In the genomic region with DNA sequence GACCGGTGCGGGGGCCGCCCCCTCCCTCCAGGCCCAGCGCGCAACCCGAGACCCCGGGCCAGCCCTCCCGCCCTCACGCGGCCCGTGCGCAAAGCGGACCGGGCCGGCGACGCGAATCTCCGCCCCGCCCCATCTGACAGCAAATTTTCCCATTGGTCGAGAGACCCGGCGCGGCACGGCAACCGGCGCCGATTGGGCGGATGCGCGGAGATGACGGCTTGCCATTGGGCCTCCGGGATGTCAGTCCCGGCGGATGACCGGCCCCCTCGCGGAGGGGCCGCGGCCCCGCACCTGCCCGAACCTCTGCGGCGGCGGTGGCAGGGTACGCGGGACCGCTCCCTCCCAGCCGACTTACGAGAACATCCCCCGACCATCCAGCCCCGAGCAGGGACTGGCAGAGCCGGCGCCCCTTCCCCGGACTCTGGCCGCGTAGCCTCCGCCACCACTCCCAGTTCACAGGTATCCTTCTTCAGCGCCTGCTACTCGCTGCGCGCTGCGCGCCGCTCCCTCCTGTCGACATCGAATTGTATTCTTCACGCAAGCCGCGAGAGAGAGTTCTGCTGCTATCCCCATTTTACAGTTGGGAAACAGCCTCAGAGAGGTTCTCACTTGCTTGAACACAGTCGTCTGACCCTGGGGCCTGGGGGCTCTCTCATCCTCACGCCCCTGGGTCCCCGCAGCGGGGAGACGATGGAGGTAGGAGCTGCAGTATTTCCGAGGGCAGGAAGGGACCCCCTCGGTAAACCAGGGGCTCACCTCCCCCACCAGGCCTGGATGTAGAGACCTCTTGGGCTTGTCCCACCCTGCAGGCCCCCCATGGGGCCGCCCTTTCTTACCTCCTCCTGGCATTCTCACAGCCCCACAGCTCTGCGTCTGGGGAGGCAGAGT, we compare ENCODE assay signal across 1 cellular context.
TF ChIP-seq lines count a peak whose summit lies in the region.

A gene with protein sequence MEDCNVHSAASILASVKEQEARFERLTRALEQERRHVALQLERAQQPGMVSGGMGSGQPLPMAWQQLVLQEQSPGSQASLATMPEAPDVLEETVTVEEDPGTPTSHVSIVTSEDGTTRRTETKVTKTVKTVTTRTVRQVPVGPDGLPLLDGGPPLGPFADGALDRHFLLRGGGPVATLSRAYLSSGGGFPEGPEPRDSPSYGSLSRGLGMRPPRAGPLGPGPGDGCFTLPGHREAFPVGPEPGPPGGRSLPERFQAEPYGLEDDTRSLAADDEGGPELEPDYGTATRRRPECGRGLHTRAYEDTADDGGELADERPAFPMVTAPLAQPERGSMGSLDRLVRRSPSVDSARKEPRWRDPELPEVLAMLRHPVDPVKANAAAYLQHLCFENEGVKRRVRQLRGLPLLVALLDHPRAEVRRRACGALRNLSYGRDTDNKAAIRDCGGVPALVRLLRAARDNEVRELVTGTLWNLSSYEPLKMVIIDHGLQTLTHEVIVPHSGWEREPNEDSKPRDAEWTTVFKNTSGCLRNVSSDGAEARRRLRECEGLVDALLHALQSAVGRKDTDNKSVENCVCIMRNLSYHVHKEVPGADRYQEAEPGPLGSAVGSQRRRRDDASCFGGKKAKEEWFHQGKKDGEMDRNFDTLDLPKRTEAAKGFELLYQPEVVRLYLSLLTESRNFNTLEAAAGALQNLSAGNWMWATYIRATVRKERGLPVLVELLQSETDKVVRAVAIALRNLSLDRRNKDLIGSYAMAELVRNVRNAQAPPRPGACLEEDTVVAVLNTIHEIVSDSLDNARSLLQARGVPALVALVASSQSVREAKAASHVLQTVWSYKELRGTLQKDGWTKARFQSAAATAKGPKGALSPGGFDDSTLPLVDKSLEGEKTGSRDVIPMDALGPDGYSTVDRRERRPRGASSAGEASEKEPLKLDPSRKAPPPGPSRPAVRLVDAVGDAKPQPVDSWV (minus strand): TSS at position 90 of the 888 bp plus-strand sequence. CDS start 26,029 bp downstream, outside the sequence.

TF ChIP-seq in HepG2, 621 proteins besides CTCF, POLR2A, EP300 and RAD21 (continued from another document and continues in another):
- TF ChIP-seq, protein P1, sequence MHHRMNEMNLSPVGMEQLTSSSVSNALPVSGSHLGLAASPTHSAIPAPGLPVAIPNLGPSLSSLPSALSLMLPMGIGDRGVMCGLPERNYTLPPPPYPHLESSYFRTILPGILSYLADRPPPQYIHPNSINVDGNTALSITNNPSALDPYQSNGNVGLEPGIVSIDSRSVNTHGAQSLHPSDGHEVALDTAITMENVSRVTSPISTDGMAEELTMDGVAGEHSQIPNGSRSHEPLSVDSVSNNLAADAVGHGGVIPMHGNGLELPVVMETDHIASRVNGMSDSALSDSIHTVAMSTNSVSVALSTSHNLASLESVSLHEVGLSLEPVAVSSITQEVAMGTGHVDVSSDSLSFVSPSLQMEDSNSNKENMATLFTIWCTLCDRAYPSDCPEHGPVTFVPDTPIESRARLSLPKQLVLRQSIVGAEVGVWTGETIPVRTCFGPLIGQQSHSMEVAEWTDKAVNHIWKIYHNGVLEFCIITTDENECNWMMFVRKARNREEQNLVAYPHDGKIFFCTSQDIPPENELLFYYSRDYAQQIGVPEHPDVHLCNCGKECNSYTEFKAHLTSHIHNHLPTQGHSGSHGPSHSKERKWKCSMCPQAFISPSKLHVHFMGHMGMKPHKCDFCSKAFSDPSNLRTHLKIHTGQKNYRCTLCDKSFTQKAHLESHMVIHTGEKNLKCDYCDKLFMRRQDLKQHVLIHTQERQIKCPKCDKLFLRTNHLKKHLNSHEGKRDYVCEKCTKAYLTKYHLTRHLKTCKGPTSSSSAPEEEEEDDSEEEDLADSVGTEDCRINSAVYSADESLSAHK (CRISPR knock-in tag; IDR thresholded peaks at IDR 0.05; ENCODE audit: borderline replicate concordance): no peak
- TF ChIP-seq ZBTB20 (CRISPR knock-in tag; IDR thresholded peaks at IDR 0.05; ENCODE audit: borderline replicate concordance, low read depth): no peak
- peak; percentile 11; the same call in 1 of the 2 replicates for TF ChIP-seq HOXA3 (CRISPR knock-in tag; IDR thresholded peaks at IDR 0.05)
- TF ChIP-seq NPAS2 (CRISPR knock-in tag; IDR thresholded peaks at IDR 0.05; ENCODE audit: borderline replicate concordance): no peak
- TF ChIP-seq DR1 (CRISPR knock-in tag; IDR thresholded peaks at IDR 0.05): no peak
- TF ChIP-seq, protein P2, sequence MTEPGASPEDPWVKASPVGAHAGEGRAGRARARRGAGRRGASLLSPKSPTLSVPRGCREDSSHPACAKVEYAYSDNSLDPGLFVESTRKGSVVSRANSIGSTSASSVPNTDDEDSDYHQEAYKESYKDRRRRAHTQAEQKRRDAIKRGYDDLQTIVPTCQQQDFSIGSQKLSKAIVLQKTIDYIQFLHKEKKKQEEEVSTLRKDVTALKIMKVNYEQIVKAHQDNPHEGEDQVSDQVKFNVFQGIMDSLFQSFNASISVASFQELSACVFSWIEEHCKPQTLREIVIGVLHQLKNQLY (CRISPR knock-in tag; IDR thresholded peaks at IDR 0.05): no peak
- no peak for TF ChIP-seq SIX4 (CRISPR knock-in tag; IDR thresholded peaks at IDR 0.05)
- TF ChIP-seq ZNF136 (CRISPR knock-in tag; IDR thresholded peaks at IDR 0.05; ENCODE audit: low read depth): 0 out of 2 replicates have a peak, but pooled peaks have one; percentile 70
- TF ChIP-seq, protein P3, sequence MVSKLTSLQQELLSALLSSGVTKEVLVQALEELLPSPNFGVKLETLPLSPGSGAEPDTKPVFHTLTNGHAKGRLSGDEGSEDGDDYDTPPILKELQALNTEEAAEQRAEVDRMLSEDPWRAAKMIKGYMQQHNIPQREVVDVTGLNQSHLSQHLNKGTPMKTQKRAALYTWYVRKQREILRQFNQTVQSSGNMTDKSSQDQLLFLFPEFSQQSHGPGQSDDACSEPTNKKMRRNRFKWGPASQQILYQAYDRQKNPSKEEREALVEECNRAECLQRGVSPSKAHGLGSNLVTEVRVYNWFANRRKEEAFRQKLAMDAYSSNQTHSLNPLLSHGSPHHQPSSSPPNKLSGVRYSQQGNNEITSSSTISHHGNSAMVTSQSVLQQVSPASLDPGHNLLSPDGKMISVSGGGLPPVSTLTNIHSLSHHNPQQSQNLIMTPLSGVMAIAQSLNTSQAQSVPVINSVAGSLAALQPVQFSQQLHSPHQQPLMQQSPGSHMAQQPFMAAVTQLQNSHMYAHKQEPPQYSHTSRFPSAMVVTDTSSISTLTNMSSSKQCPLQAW (CRISPR knock-in tag; IDR thresholded peaks at IDR 0.05): peak; percentile 82
- TF ChIP-seq ZNF629 (CRISPR knock-in tag; conservative IDR thresholded peaks at IDR 0.05): no peak
- TF ChIP-seq NCOR1 (IDR thresholded peaks at IDR 0.05; ENCODE audit: borderline replicate concordance, low read length): no peak
- TF ChIP-seq ZMAT3 (CRISPR knock-in tag; conservative IDR thresholded peaks at IDR 0.05): no peak
- peak; percentile 37; the same call in 1 of the 2 replicates for TF ChIP-seq BHLHE40 (IDR thresholded peaks at IDR 0.05; ENCODE audit: low read length)
- 0 out of 2 replicates have a peak, but pooled peaks have one; percentile 75 for TF ChIP-seq ZNF431 (CRISPR knock-in tag; IDR thresholded peaks at IDR 0.05; ENCODE audit: borderline replicate concordance, low read depth)
- TF ChIP-seq ZNF83 (CRISPR knock-in tag; IDR thresholded peaks at IDR 0.05; ENCODE audit: borderline replicate concordance): no peak
- TF ChIP-seq, protein P4, sequence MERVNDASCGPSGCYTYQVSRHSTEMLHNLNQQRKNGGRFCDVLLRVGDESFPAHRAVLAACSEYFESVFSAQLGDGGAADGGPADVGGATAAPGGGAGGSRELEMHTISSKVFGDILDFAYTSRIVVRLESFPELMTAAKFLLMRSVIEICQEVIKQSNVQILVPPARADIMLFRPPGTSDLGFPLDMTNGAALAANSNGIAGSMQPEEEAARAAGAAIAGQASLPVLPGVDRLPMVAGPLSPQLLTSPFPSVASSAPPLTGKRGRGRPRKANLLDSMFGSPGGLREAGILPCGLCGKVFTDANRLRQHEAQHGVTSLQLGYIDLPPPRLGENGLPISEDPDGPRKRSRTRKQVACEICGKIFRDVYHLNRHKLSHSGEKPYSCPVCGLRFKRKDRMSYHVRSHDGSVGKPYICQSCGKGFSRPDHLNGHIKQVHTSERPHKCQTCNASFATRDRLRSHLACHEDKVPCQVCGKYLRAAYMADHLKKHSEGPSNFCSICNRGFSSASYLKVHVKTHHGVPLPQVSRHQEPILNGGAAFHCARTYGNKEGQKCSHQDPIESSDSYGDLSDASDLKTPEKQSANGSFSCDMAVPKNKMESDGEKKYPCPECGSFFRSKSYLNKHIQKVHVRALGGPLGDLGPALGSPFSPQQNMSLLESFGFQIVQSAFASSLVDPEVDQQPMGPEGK (CRISPR knock-in tag; IDR thresholded peaks at IDR 0.05): peak; percentile 24
- TF ChIP-seq CEBPG (CRISPR knock-in tag; IDR thresholded peaks at IDR 0.05): no peak
- TF ChIP-seq, protein P5, sequence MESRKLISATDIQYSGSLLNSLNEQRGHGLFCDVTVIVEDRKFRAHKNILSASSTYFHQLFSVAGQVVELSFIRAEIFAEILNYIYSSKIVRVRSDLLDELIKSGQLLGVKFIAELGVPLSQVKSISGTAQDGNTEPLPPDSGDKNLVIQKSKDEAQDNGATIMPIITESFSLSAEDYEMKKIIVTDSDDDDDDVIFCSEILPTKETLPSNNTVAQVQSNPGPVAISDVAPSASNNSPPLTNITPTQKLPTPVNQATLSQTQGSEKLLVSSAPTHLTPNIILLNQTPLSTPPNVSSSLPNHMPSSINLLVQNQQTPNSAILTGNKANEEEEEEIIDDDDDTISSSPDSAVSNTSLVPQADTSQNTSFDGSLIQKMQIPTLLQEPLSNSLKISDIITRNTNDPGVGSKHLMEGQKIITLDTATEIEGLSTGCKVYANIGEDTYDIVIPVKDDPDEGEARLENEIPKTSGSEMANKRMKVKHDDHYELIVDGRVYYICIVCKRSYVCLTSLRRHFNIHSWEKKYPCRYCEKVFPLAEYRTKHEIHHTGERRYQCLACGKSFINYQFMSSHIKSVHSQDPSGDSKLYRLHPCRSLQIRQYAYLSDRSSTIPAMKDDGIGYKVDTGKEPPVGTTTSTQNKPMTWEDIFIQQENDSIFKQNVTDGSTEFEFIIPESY (CRISPR knock-in tag; IDR thresholded peaks at IDR 0.05): no peak
- TF ChIP-seq ESRRA (CRISPR knock-in tag; IDR thresholded peaks at IDR 0.05; ENCODE audit: low read depth): no peak
- TF ChIP-seq ZNF788 (CRISPR knock-in tag; IDR thresholded peaks at IDR 0.05; ENCODE audit: borderline replicate concordance): no peak
- TF ChIP-seq, protein P6, sequence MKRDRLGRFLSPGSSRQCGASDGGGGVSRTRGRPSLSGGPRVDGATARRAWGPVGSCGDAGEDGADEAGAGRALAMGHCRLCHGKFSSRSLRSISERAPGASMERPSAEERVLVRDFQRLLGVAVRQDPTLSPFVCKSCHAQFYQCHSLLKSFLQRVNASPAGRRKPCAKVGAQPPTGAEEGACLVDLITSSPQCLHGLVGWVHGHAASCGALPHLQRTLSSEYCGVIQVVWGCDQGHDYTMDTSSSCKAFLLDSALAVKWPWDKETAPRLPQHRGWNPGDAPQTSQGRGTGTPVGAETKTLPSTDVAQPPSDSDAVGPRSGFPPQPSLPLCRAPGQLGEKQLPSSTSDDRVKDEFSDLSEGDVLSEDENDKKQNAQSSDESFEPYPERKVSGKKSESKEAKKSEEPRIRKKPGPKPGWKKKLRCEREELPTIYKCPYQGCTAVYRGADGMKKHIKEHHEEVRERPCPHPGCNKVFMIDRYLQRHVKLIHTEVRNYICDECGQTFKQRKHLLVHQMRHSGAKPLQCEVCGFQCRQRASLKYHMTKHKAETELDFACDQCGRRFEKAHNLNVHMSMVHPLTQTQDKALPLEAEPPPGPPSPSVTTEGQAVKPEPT (CRISPR knock-in tag; IDR thresholded peaks at IDR 0.05; ENCODE audit: low read depth): no peak
- TF ChIP-seq, protein P7, sequence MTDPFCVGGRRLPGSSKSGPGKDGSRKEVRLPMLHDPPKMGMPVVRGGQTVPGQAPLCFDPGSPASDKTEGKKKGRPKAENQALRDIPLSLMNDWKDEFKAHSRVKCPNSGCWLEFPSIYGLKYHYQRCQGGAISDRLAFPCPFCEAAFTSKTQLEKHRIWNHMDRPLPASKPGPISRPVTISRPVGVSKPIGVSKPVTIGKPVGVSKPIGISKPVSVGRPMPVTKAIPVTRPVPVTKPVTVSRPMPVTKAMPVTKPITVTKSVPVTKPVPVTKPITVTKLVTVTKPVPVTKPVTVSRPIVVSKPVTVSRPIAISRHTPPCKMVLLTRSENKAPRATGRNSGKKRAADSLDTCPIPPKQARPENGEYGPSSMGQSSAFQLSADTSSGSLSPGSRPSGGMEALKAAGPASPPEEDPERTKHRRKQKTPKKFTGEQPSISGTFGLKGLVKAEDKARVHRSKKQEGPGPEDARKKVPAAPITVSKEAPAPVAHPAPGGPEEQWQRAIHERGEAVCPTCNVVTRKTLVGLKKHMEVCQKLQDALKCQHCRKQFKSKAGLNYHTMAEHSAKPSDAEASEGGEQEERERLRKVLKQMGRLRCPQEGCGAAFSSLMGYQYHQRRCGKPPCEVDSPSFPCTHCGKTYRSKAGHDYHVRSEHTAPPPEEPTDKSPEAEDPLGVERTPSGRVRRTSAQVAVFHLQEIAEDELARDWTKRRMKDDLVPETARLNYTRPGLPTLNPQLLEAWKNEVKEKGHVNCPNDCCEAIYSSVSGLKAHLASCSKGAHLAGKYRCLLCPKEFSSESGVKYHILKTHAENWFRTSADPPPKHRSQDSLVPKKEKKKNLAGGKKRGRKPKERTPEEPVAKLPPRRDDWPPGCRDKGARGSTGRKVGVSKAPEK (CRISPR knock-in tag; IDR thresholded peaks at IDR 0.05; ENCODE audit: borderline replicate concordance): no peak
- TF ChIP-seq ZFP36L1 (CRISPR knock-in tag; IDR thresholded peaks at IDR 0.05): no peak
- no peak for TF ChIP-seq SIN3A (IDR thresholded peaks at IDR 0.05; ENCODE audit: borderline replicate concordance, low read depth, low read length)
- TF ChIP-seq, protein P8, sequence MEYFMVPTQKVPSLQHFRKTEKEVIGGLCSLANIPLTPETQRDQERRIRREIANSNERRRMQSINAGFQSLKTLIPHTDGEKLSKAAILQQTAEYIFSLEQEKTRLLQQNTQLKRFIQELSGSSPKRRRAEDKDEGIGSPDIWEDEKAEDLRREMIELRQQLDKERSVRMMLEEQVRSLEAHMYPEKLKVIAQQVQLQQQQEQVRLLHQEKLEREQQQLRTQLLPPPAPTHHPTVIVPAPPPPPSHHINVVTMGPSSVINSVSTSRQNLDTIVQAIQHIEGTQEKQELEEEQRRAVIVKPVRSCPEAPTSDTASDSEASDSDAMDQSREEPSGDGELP (IDR thresholded peaks at IDR 0.05; ENCODE audit: borderline replicate concordance, low read depth): no peak
- TF ChIP-seq SNAI1 (CRISPR knock-in tag; IDR thresholded peaks at IDR 0.05; ENCODE audit: borderline replicate concordance): no peak
